In genomic region chr6:151240036-151240685, GRCh38 we compare ENCODE assay signal across 8 cellular contexts. TPM values are rescaled to one million over a fixed set of nuclear protein-coding genes. Genes with fewer than 3 reads are reported as not detected.
DNase-seq lines count a peak whose midpoint lies in the region; ATAC-seq lines count a peak whose summit lies in the region.

No MANE protein-coding gene starts in this region.

- H3K36me3 Mint-ChIP-seq in stimulated activated naive CD8-positive, alpha-beta T cell treated with anti-CD3 and anti-CD28 coated beads, Interleukin-15, Interleukin-2, amounts not matched to agents 100 ng/mL and 50 ng/mL, for 24 hours (ENCODE audit: low read depth) = no peaks in the 10 kb centered on the region

- H3K27ac Mint-ChIP-seq in stimulated activated naive CD8-positive, alpha-beta T cell treated with anti-CD3 and anti-CD28 coated beads, Interleukin-15, Interleukin-2, amounts not matched to agents 100 ng/mL and 50 ng/mL, for 24 hours = no peak overlapping the region

- no peaks in the 10 kb centered on the region for H3K36me3 ChIP-seq in esophagus (ENCODE audit: control insufficient read depth in 2 of 2, insufficient read depth in 2 of 2, low read length in 1 of 2)

- H3K4me1 ChIP-seq in esophagus (ENCODE audit: control insufficient read depth in 2 of 2, insufficient read depth in 2 of 2, low read length in 1 of 2) = no peaks in the 10 kb centered on the region

- no peaks in the 10 kb centered on the region for H3K9me3 Mint-ChIP-seq in stimulated activated naive CD8-positive, alpha-beta T cell treated with anti-CD3 and anti-CD28 coated beads, Interleukin-15, Interleukin-2, amounts not matched to agents 100 ng/mL and 50 ng/mL, for 24 hours

- no peak for ATAC-seq in GM18861 (IDR thresholded peaks at IDR 0.05; ENCODE audit: unreplicated experiment)

- H3K27me3 ChIP-seq in esophagus (ENCODE audit: control insufficient read depth in 1 of 2, insufficient read depth in 2 of 2, low read length in 2 of 2) = peaks cover 0 to 4% of the 10 kb centered on the region in 2 donors

- H3K27me3 Mint-ChIP-seq in stimulated activated naive CD8-positive, alpha-beta T cell treated with anti-CD3 and anti-CD28 coated beads, Interleukin-15, Interleukin-2, amounts not matched to agents 100 ng/mL and 50 ng/mL, for 24 hours = peaks cover 67% of the 10 kb centered on the region

- DNase-seq in EL = peak; percentile 80
- DNase-seq in Kasumi-1 (lab: John Stamatoyannopoulos, UW) = peak; percentile 5 to 21
- DNase-seq in activated CD4-positive, alpha-beta T cell treated with anti-CD3 and anti-CD28 coated beads, Interleukin-2, amount 50 U/mL, for 48 hours = peak; percentile 57 to 64
- DNase-seq in middle frontal gyrus (ENCODE audit: extremely low spot score, low spot score) = peak; percentile 30
- no peak for DNase-seq in activated CD4-positive, CD25-positive, alpha-beta regulatory T cell treated with anti-CD3 and anti-CD28 coated beads, Interleukin-2, amount 50 U/mL, for 72 hours

- WGBS in esophagus, 2 donors = 1% methylated on average over 47 to 60 of the region's 60 CpGs

- peak overlapping the region; percentile 83 for H3K4me3 Mint-ChIP-seq in stimulated activated naive CD8-positive, alpha-beta T cell treated with anti-CD3 and anti-CD28 coated beads, Interleukin-15, Interleukin-2, amounts not matched to agents 100 ng/mL and 50 ng/mL, for 24 hours

- peak overlapping the region; percentile 50 to 51 for H3K4me3 ChIP-seq in esophagus (ENCODE audit: low read depth in 1 of 2, low read length in 2 of 2)

- H3K9me3 ChIP-seq in esophagus (ENCODE audit: control insufficient read depth in 2 of 2, insufficient read depth in 1 of 2, low read depth in 1 of 2, low read length in 1 of 2) = no peaks in the 10 kb centered on the region

- peaks cover 18% of the 10 kb centered on the region for H3K4me1 Mint-ChIP-seq in stimulated activated naive CD8-positive, alpha-beta T cell treated with anti-CD3 and anti-CD28 coated beads, Interleukin-15, Interleukin-2, amounts not matched to agents 100 ng/mL and 50 ng/mL, for 24 hours (ENCODE audit: low read depth)

- H3K27ac ChIP-seq in esophagus (ENCODE audit: low read depth in 2 of 2, low read length in 1 of 2) = peak overlapping the region; percentile 74

RNA-seq across cellular contexts. Expression of gene AKAP12, which starts 0.4 kb away (rescaled TPM):
- 1 to 10 TPM; 1.3 to 3.9 TPM for polyA plus RNA-seq in esophagus
